Comparison of ENCODE assay signal across 18 cellular contexts in the genomic region with DNA sequence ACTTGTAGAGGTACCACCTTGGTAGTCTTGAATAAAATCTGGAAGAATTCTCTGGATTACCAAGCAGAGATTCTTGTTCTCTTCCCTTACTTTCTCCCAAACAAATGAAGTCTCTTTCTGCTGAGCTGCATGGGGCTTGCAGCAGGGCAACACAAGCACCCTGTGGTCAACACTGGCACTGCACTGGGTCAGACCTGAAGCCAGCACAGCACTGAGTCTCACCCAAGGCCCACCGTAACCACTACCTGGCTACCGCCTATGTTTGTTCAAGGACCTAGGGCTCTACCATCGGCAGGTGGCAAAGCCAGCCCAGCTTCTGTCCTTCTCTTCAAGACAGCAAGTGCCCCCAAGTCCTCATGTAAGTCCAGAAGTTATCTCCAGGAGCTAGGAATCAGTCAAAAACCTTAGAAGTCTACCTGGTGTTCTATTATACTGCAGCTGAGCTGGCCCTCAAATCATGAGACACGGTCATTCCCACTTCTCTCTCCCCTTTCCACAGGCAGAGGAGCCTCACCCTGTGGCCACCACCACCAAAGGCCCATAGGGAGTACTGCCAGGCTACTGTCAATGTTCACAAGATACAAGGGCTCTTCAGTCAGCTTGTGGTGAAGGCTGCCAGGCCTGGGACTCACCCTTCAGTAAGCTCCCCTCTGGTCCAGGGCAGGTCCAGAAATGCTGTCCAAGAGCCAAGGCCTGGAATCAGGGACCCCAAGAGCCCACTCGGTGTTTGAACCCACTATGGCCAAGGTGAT. TPM values are rescaled to one million over a fixed set of nuclear protein-coding genes. Genes with fewer than 3 reads are reported as not detected.
DNase-seq lines count a peak whose midpoint lies in the region; ATAC-seq and TF ChIP-seq lines count a peak whose summit lies in the region.
"Had no signal": no experiment of that assay in that cellular context is flagged by ENCODE, and none has a peak within 500 bp of the region (broad histone marks: within the 10 kb centered on the region; RNA-seq: fewer than 3 reads in every experiment).

No MANE protein-coding gene starts in this region.

- H3K27me3 ChIP-seq in PC-3 (ENCODE audit: low read length), result no peaks in the 10 kb centered on the region
- H3K27me3 ChIP-seq in mesendoderm (ENCODE audit: insufficient read depth, low read length, poor library complexity), result no peaks in the 10 kb centered on the region
- H3K27me3 ChIP-seq: transverse colon had no signal

- DNase-seq in PC-3, result no peak
- DNase-seq in epithelial cell of proximal tubule (ENCODE audit: low read depth), result no peak
- DNase-seq in mesendoderm, result peak; percentile 47
- no peak for DNase-seq in Calu3
- DNase-seq in stimulated activated CD4-positive, alpha-beta T cell treated with anti-CD3 and anti-CD28 coated beads, Interleukin-4, amount 100 ng/mL, for 4 hours, result no peak
- no peak for DNase-seq in NCI-H128 (lab: John Stamatoyannopoulos, UW; ENCODE audit: unreplicated experiment)
- DNase-seq in cerebellum (ENCODE audit: low spot score), result no peak
- DNase-seq: activated CD8-positive, alpha-beta T cell treated with anti-CD3 and anti-CD28 coated beads, Interleukin-2, amount 10 ng/mL, durations not matched to agents 7 days and 5 days; H7; lower lobe of right lung; naive thymus-derived CD4-positive, alpha-beta T cell; NCI-H1417 treated with DMSO at 0.1 percent for 48 hours; NCI-H774; transverse colon had no signal

- H3K36me3 ChIP-seq in PC-3 (ENCODE audit: low read depth, low read length), result no peaks in the 10 kb centered on the region; the same call in 1 of the 2 replicates
- no peaks in the 10 kb centered on the region for H3K36me3 ChIP-seq in mesendoderm (ENCODE audit: control insufficient read depth, insufficient read depth, low read length)
- H3K36me3 ChIP-seq: lower lobe of right lung, prostate gland, transverse colon had no signal

- H4K20me1 ChIP-seq in PC-3 (ENCODE audit: low read length), result no peaks in the 10 kb centered on the region

- H2BK15ac ChIP-seq in mesendoderm (replicated peaks; ENCODE audit: low read depth), result no peak overlapping the region

- no peak overlapping the region for H3K23ac ChIP-seq in mesendoderm (ENCODE audit: low read length)

- H3K4me1 ChIP-seq in PC-3 (ENCODE audit: insufficient read depth, low read length) (no peaks in the 10 kb centered on the region), mesendoderm (ENCODE audit: control insufficient read depth, low read depth, low read length) (no peaks in the 10 kb centered on the region)
- H3K4me1 ChIP-seq: lower lobe of right lung, prostate gland had no signal

- peaks cover 9% of the 10 kb centered on the region for H3K79me1 ChIP-seq in mesendoderm (ENCODE audit: low read length)

- no peaks in the 10 kb centered on the region for H3K9me3 ChIP-seq in PC-3 (ENCODE audit: low read length)
- H3K9me3 ChIP-seq: lower lobe of right lung, prostate gland, transverse colon had no signal

- ATAC-seq in PC-3, result peak; percentile 35; the same call in 1 of the 2 replicates
- ATAC-seq: activated CD8-positive, alpha-beta T cell treated with anti-CD3 and anti-CD28 coated beads, Interleukin-2, amount 10 ng/mL, durations not matched to agents 7 days and 5 days; lower lobe of right lung; naive thymus-derived CD4-positive, alpha-beta T cell had no signal

- no peak overlapping the region for H2BK5ac ChIP-seq in mesendoderm (ENCODE audit: low read length)

- H3K18ac ChIP-seq in mesendoderm (ENCODE audit: low read length), result no peak overlapping the region

- no peaks in the 10 kb centered on the region for H3F3A ChIP-seq in PC-3 (ENCODE audit: low read length, unreplicated experiment)

- H3K36me3 Mint-ChIP-seq in Calu3 (ENCODE audit: insufficient read depth, unreplicated experiment), result no peaks in the 10 kb centered on the region

- BruUV-seq in PC-3 (replicated peaks; lab: Mats Ljungman, UMichigan) (no TSS peak), Calu3 (replicated peaks; lab: Mats Ljungman, UMichigan) (no TSS peak)

- H2AK5ac ChIP-seq in mesendoderm (ENCODE audit: low read length), result no peak overlapping the region

- H3K79me2 ChIP-seq in PC-3 (ENCODE audit: low read length) (peaks cover 17% of the 10 kb centered on the region; the same call in 1 of the 2 replicates), mesendoderm (ENCODE audit: control insufficient read depth, insufficient read depth, low read length) (no peaks in the 10 kb centered on the region)

- H4K5ac ChIP-seq in mesendoderm (ENCODE audit: low read length), result no peak overlapping the region

- H3K4me1 Mint-ChIP-seq in Calu3 (ENCODE audit: low read depth, unreplicated experiment), result no peaks in the 10 kb centered on the region

- CTCF ChIA-PET in PC-3 (lab: Charles Lee) (no interaction called here), Calu3 (lab: Charles Lee) (no interaction called here)

- no peak overlapping the region for H3K4me3 ChIP-seq in PC-3 (ENCODE audit: low read length)
- H3K4me3 ChIP-seq in epithelial cell of proximal tubule (ENCODE audit: low read depth, low read length), result no peak overlapping the region
- no peak overlapping the region for H3K4me3 ChIP-seq in mesendoderm (ENCODE audit: low read length)
- H3K4me3 ChIP-seq: lower lobe of right lung, prostate gland, transverse colon had no signal

- WGBS in mesendoderm (ENCODE audit: extremely low coverage, insufficient coverage, low lambda C conversion rate), result no CpG with 5 or more reads among the region's 5 CpGs

- H3K27ac ChIP-seq in PC-3 (ENCODE audit: low read length), result no peak overlapping the region
- H3K27ac ChIP-seq in mesendoderm (ENCODE audit: low read depth, low read length), result no peak overlapping the region
- H3K27ac ChIP-seq: lower lobe of right lung, prostate gland, transverse colon had no signal

- H3K4ac ChIP-seq in mesendoderm (ENCODE audit: low read depth, low read length), result no peak overlapping the region

- H3K4me2 ChIP-seq in PC-3 (ENCODE audit: low read length), result no peak overlapping the region
- no peak overlapping the region for H3K4me2 ChIP-seq in mesendoderm (ENCODE audit: low read length)

- H3K9me2 ChIP-seq in PC-3 (replicated peaks; ENCODE audit: low read length), result no peaks in the 10 kb centered on the region

- intact Hi-C loops in PC-3 (cut with micrococcal nuclease) (no loop called here), Calu3 (cut with micrococcal nuclease; ENCODE audit: unreplicated experiment) (no loop called here)

- no peak overlapping the region for H4K8ac ChIP-seq in mesendoderm (ENCODE audit: low read depth, low read length)

- H3K27me3 Mint-ChIP-seq in Calu3 (ENCODE audit: unreplicated experiment), result no peaks in the 10 kb centered on the region
- H3K27me3 Mint-ChIP-seq: B cell; naive thymus-derived CD4-positive, alpha-beta T cell had no signal

- POLR2A ChIA-PET in PC-3 (lab: Charles Lee; ENCODE audit: unreplicated experiment), result no interaction called here

- H3K9ac ChIP-seq in PC-3 (ENCODE audit: low read length), result no peak overlapping the region
- no peak overlapping the region for H3K9ac ChIP-seq in mesendoderm (ENCODE audit: low read length)

- H3K27ac Mint-ChIP-seq in Calu3 (ENCODE audit: unreplicated experiment), result no peak overlapping the region
- H3K27ac Mint-ChIP-seq: activated CD8-positive, alpha-beta T cell treated with anti-CD3 and anti-CD28 coated beads, Interleukin-2, amount 10 ng/mL, durations not matched to agents 7 days and 5 days; activated T-helper 1 cell treated with anti-CD3 and anti-CD28 coated beads, Interleukin-12 subunit alpha, Interleukin-12 subunit beta, Interleukin-2, Interleukin-4 antibody, amounts not matched to agents 30 ng/mL and 10 ng/mL and 1 ng/mL, durations not matched to agents 14 hours and 24 hours and 36 hours; B cell had no signal

- H2BK120ac ChIP-seq in mesendoderm (ENCODE audit: low read depth, low read length), result no peak overlapping the region

- H2AFZ ChIP-seq in PC-3 (ENCODE audit: low read length), result no peak overlapping the region

- TF ChIP-seq CTCF in GM12874 (IDR thresholded peaks at IDR 0.05; ENCODE audit: insufficient read depth, low read depth, low read length), result 0 out of 2 replicates have a peak, but pooled peaks have one; percentile 9
- no peak for TF ChIP-seq CTCF in PC-3 (conservative IDR thresholded peaks at IDR 0.05; ENCODE audit: low read depth, low read length)
- peak; percentile 28 for TF ChIP-seq CTCF in epithelial cell of proximal tubule (conservative IDR thresholded peaks at IDR 0.05; ENCODE audit: low read depth, low read length)
- TF ChIP-seq CTCF in Calu3 (IDR thresholded peaks at IDR 0.05; ENCODE audit: unreplicated experiment), result no peak

- H3K9me3 Mint-ChIP-seq in Calu3 (ENCODE audit: low read depth, unreplicated experiment), result peaks cover 7% of the 10 kb centered on the region

- no peak overlapping the region for H3K4me3 Mint-ChIP-seq in Calu3 (ENCODE audit: low read depth, unreplicated experiment)
- H3K4me3 Mint-ChIP-seq: activated CD8-positive, alpha-beta T cell treated with anti-CD3 and anti-CD28 coated beads, Interleukin-2, amount 10 ng/mL, durations not matched to agents 7 days and 5 days; activated T-helper 1 cell treated with anti-CD3 and anti-CD28 coated beads, Interleukin-12 subunit alpha, Interleukin-12 subunit beta, Interleukin-2, Interleukin-4 antibody, amounts not matched to agents 30 ng/mL and 10 ng/mL and 1 ng/mL, durations not matched to agents 14 hours and 24 hours and 36 hours; B cell; naive thymus-derived CD4-positive, alpha-beta T cell had no signal

- H3K56ac ChIP-seq in mesendoderm (ENCODE audit: low read length), result no peak overlapping the region

RNA-seq across cellular contexts. Expression of a gene that starts 18.4 kb away (rescaled TPM):
- 17.9 and 18.6 TPM in 2 replicates for total RNA-seq in PC-3 (2014; rRNA removed)
- 15.3 and 18.2 TPM in 2 replicates for total RNA-seq in epithelial cell of proximal tubule
- 6.7 TPM for polyA plus RNA-seq in mesendoderm (2013, experiment 1 of 2)
- 7.0 TPM for polyA plus RNA-seq in mesendoderm (2013, experiment 2 of 2)
- total RNA-seq in Calu3 (2022), result 10.5 and 11.7 TPM in 2 replicates
- 31.2 TPM for total RNA-seq in cerebellum

Comparison
In these comparisons a context has a peak if more than half of its experiments do, and no peak if none do; other contexts are left out.
1. CTCF ChIP-seq: peak in GM12874 (single experiment) and epithelial cell of proximal tubule (single experiment); none in PC-3 (single experiment) and Calu3 (single experiment).